In genomic region chr4:184807797-184808718, GRCh38 we compare ENCODE assay signal across 10 cellular contexts. TPM values are rescaled to one million over a fixed set of nuclear protein-coding genes. Genes with fewer than 3 reads are reported as not detected.
DNase-seq lines count a peak whose midpoint lies in the region; ATAC-seq and TF ChIP-seq lines count a peak whose summit lies in the region.
"Had no signal": no experiment of that assay in that cellular context is flagged by ENCODE, and none has a peak within 500 bp of the region (broad histone marks: within the 10 kb centered on the region; RNA-seq: fewer than 3 reads in every experiment).

No MANE protein-coding gene starts in this region.

- peak overlapping the region; percentile 90 for H3K27ac ChIP-seq in temporal lobe (ENCODE audit: low read depth, low read length)

- H3K36me3 Mint-ChIP-seq in osteocyte (ENCODE audit: unreplicated experiment): peaks cover 2% of the 10 kb centered on the region
- peaks cover 0 to 2% of the 10 kb centered on the region in 2 donors for H3K36me3 Mint-ChIP-seq in activated naive CD4-positive, alpha-beta T cell treated with anti-CD3 and anti-CD28 coated beads, Interleukin-2, amount 50 U/mL, for 72 hours

- no peaks in the 10 kb centered on the region for H3K27me3 Mint-ChIP-seq in osteocyte (ENCODE audit: unreplicated experiment)
- H3K27me3 Mint-ChIP-seq: B cell had no signal

- ATAC-seq in GM21529 (IDR thresholded peaks at IDR 0.05; ENCODE audit: unreplicated experiment): no peak
- no peak for ATAC-seq in activated naive CD4-positive, alpha-beta T cell treated with anti-CD3 and anti-CD28 coated beads, Interleukin-2, amount 50 U/mL, for 72 hours

- no peak overlapping the region for H3K27ac Mint-ChIP-seq in osteocyte (ENCODE audit: unreplicated experiment)
- H3K27ac Mint-ChIP-seq in activated naive CD4-positive, alpha-beta T cell treated with anti-CD3 and anti-CD28 coated beads, Interleukin-2, amount 50 U/mL, for 72 hours: peak overlapping the region in 1 of 2 donors; percentile 17
- H3K27ac Mint-ChIP-seq: B cell had no signal

- no peak for TF ChIP-seq CTCF in osteocyte (IDR thresholded peaks at IDR 0.05)

- no peak overlapping the region for H3K4me3 Mint-ChIP-seq in osteocyte (ENCODE audit: unreplicated experiment)
- H3K4me3 Mint-ChIP-seq: B cell, nephron had no signal

- H3K9me3 Mint-ChIP-seq in osteocyte (ENCODE audit: unreplicated experiment): no peaks in the 10 kb centered on the region
- no peaks in the 10 kb centered on the region for H3K9me3 Mint-ChIP-seq in activated naive CD4-positive, alpha-beta T cell treated with anti-CD3 and anti-CD28 coated beads, Interleukin-2, amount 50 U/mL, for 72 hours
- H3K9me3 Mint-ChIP-seq: nephron had no signal

- H3K4me1 Mint-ChIP-seq in osteocyte (ENCODE audit: unreplicated experiment): peaks cover 25% of the 10 kb centered on the region

- DNase-seq in NCI-H2196 treated with DMSO at 0.1 percent for 48 hours (lab: John Stamatoyannopoulos, UW; ENCODE audit: unreplicated experiment) (peak; percentile 3), NCI-H2196 (lab: John Stamatoyannopoulos, UW; ENCODE audit: unreplicated experiment) (no peak), anterior cingulate cortex (lab: John Stamatoyannopoulos, UW) (peak in 54 of 58 donors; percentile 5 to 92 (median 66)), inferior parietal cortex (ENCODE audit: extremely low spot score) (peak; percentile 85), osteocyte (ENCODE audit: extremely low spot score, unreplicated experiment) (no peak)
- no peak for DNase-seq in activated naive CD4-positive, alpha-beta T cell treated with anti-CD3 and anti-CD28 coated beads, Interleukin-2, amount 50 U/mL, for 72 hours (ENCODE audit: low spot score in 2 of 2)

RNA-seq across cellular contexts. Expression of gene ACSL1, which starts 17.7 kb away (rescaled TPM):
- 34.7 TPM for total RNA-seq in temporal lobe
- 28.6 and 29.3 TPM in 2 replicates for total RNA-seq in osteocyte
- 10 to 100 TPM; 23.4 to 27.1 TPM for total RNA-seq in activated naive CD4-positive, alpha-beta T cell treated with anti-CD3 and anti-CD28 coated beads, Interleukin-2, amount 50 U/mL, for 72 hours

Comparison
In these comparisons a context has a peak if more than half of its experiments do, and no peak if none do; other contexts are left out.
1. DNase-seq: peak in NCI-H2196 treated with DMSO at 0.1 percent for 48 hours (single experiment), anterior cingulate cortex (54 of 58) and inferior parietal cortex (single experiment); none in NCI-H2196 (single experiment), osteocyte (single experiment) and activated naive CD4-positive, alpha-beta T cell treated with anti-CD3 and anti-CD28 coated beads, Interleukin-2, amount 50 U/mL, for 72 hours (0 of 2).